ENCODE assay signal across 20 cellular contexts in genomic region chr7:107080099-107080505, GRCh38. TPM values are rescaled to one million over a fixed set of nuclear protein-coding genes. Genes with fewer than 3 reads are reported as not detected.
DNase-seq lines count a peak whose midpoint lies in the region; ATAC-seq and TF ChIP-seq lines count a peak whose summit lies in the region.
"Had no signal": no experiment of that assay in that cellular context is flagged by ENCODE, and none has a peak within 500 bp of the region (broad histone marks: within the 10 kb centered on the region; RNA-seq: fewer than 3 reads in every experiment).

No MANE protein-coding gene starts in this region.

- H3K27me3 Mint-ChIP-seq in H9 (ENCODE audit: low read depth): no peaks in the 10 kb centered on the region
- H3K27me3 Mint-ChIP-seq in Calu3 (ENCODE audit: unreplicated experiment): no peaks in the 10 kb centered on the region

- no peak overlapping the region for H4K12ac ChIP-seq in trophoblast cell (ENCODE audit: low read depth, low read length)

- no peak for DNase-seq in H9
- DNase-seq in NCI-H226: peak; percentile 7
- peak; percentile 36 for DNase-seq in astrocyte of the spinal cord (ENCODE audit: low read depth, low spot score)
- no peak for DNase-seq in trophoblast cell
- no peak for DNase-seq in stimulated activated naive CD4-positive, alpha-beta T cell treated with Interleukin-2 at 50 U/mL for 16 hours (lab: John Stamatoyannopoulos, UW)
- DNase-seq in mesenchymal stem cell: no peak
- no peak for DNase-seq in Calu3
- DNase-seq: ACHN, AML-193, DMS79 treated with DMSO at 0.1 percent for 48 hours, H7, NCI-H1105 treated with DMSO at 0.1 percent for 48 hours, NCI-H1694 treated with DMSO at 0.1 percent for 48 hours, NCI-H510A treated with DMSO at 0.1 percent for 48 hours, NCI-H774, SW 1271 had no signal

- no peaks in the 10 kb centered on the region for H3K27me3 ChIP-seq in H9 (ENCODE audit: insufficient read depth, low read length)
- no peaks in the 10 kb centered on the region for H3K27me3 ChIP-seq in trophoblast cell (ENCODE audit: insufficient read depth, low read length)
- H3K27me3 ChIP-seq in mesenchymal stem cell (ENCODE audit: control insufficient read depth in 1 of 2, insufficient read depth in 1 of 2, low read length in 2 of 2): no peaks in the 10 kb centered on the region

- no peak overlapping the region for H2BK12ac ChIP-seq in H9 (ENCODE audit: insufficient read length, low read depth, low read length)
- H2BK12ac ChIP-seq in trophoblast cell (ENCODE audit: low read length): peak overlapping the region; percentile 30
- peak overlapping the region in 1 of 2 experiments; percentile 34 for H2BK12ac ChIP-seq in mesenchymal stem cell (ENCODE audit: low read length in 2 of 2)

- H2BK120ac ChIP-seq in H9 (ENCODE audit: low read depth, low read length, poor library complexity, severe bottlenecking) (no peak overlapping the region), trophoblast cell (ENCODE audit: insufficient read depth, low read length, poor library complexity) (no peak overlapping the region), mesenchymal stem cell (ENCODE audit: low read depth, low read length) (no peak overlapping the region)

- H3K4me3 Mint-ChIP-seq in H9 (no peak overlapping the region), Calu3 (ENCODE audit: low read depth, unreplicated experiment) (no peak overlapping the region)

- no peak for ATAC-seq in HG03196 (IDR thresholded peaks at IDR 0.05; ENCODE audit: unreplicated experiment)
- ATAC-seq: Panc1 had no signal

- no peak overlapping the region for H3K18ac ChIP-seq in H9 (ENCODE audit: insufficient read length, low read depth, low read length)
- no peak overlapping the region for H3K18ac ChIP-seq in trophoblast cell (ENCODE audit: low read length)
- H3K18ac ChIP-seq in mesenchymal stem cell (ENCODE audit: low read depth in 1 of 2, low read length in 2 of 2): peak overlapping the region in 1 of 2 experiments; percentile 14

- H4K20me1 ChIP-seq in H9 (ENCODE audit: control insufficient read depth, insufficient read depth, insufficient read length): no peaks in the 10 kb centered on the region

- H3K9me3 ChIP-seq in H9 (ENCODE audit: control insufficient read depth, low read depth, low read length): no peaks in the 10 kb centered on the region
- H3K9me3 ChIP-seq in trophoblast cell (ENCODE audit: insufficient read depth, low read depth, low read length): no peaks in the 10 kb centered on the region
- H3K9me3 ChIP-seq in mesenchymal stem cell (ENCODE audit: control insufficient read depth, low read length): no peaks in the 10 kb centered on the region
- H3K9me3 ChIP-seq: SJSA1 had no signal

- no peaks in the 10 kb centered on the region for H3K23me2 ChIP-seq in H9 (ENCODE audit: insufficient read length, low read depth, low read length, poor library complexity, severe bottlenecking)

- H3K23ac ChIP-seq in H9 (ENCODE audit: insufficient read length, low read depth, low read length): no peak overlapping the region
- H3K23ac ChIP-seq in trophoblast cell (ENCODE audit: low read length): no peak overlapping the region
- no peak overlapping the region for H3K23ac ChIP-seq in mesenchymal stem cell (ENCODE audit: low read length in 2 of 2)

- no peak overlapping the region for H2AFZ ChIP-seq in H9 (ENCODE audit: low read length)
- no peak overlapping the region for H2AFZ ChIP-seq in trophoblast cell (ENCODE audit: insufficient read depth, low read length, poor library complexity)
- H2AFZ ChIP-seq in mesenchymal stem cell (ENCODE audit: low read depth, low read length): no peak overlapping the region

- H3K79me1 ChIP-seq in H9 (ENCODE audit: insufficient read depth, low read depth, low read length, poor library complexity, severe bottlenecking): no peaks in the 10 kb centered on the region
- peaks cover 2% of the 10 kb centered on the region for H3K79me1 ChIP-seq in trophoblast cell (ENCODE audit: low read length)
- H3K79me1 ChIP-seq in mesenchymal stem cell (replicated peaks; ENCODE audit: low read length, poor library complexity, severe bottlenecking): no peaks in the 10 kb centered on the region

- TF ChIP-seq CTCF in H9 (conservative IDR thresholded peaks at IDR 0.05): no peak
- no peak for TF ChIP-seq CTCF in astrocyte of the spinal cord (IDR thresholded peaks at IDR 0.05; ENCODE audit: low read depth, low read length)
- TF ChIP-seq CTCF in Calu3 (IDR thresholded peaks at IDR 0.05; ENCODE audit: unreplicated experiment): no peak

- H3T11ph ChIP-seq in H9 (ENCODE audit: low read length): no peak overlapping the region

- H3K27ac ChIP-seq in H9 (ENCODE audit: insufficient read length, low read depth, low read length): no peak overlapping the region
- no peak overlapping the region for H3K27ac ChIP-seq in trophoblast cell (ENCODE audit: low read depth, low read length)
- no peak overlapping the region for H3K27ac ChIP-seq in mesenchymal stem cell (ENCODE audit: low read length, poor library complexity, severe bottlenecking)
- H3K27ac ChIP-seq: C4-2B, SJSA1 had no signal

- H3K4me2 ChIP-seq in H9 (ENCODE audit: insufficient read depth, insufficient read length, low read length) (no peak overlapping the region), trophoblast cell (ENCODE audit: low read length) (no peak overlapping the region), mesenchymal stem cell (ENCODE audit: low read length, poor library complexity, severe bottlenecking) (no peak overlapping the region)

- H3K36me3 ChIP-seq in trophoblast cell (ENCODE audit: control insufficient read depth in 1 of 2, insufficient read depth in 2 of 2, low read length in 2 of 2): no peaks in the 10 kb centered on the region
- H3K36me3 ChIP-seq in mesenchymal stem cell (ENCODE audit: control insufficient read depth in 1 of 2, insufficient read depth in 2 of 2, low read depth in 1 of 2, low read length in 2 of 2): no peaks in the 10 kb centered on the region
- H3K36me3 ChIP-seq: SJSA1 had no signal

- intact Hi-C loops in Calu3 (cut with micrococcal nuclease; ENCODE audit: unreplicated experiment): no loop called here

- no peak overlapping the region for H3K56ac ChIP-seq in H9 (ENCODE audit: insufficient read length, low read depth, low read length)

- H4K91ac ChIP-seq in H9 (ENCODE audit: insufficient read length, low read depth, low read length): no peak overlapping the region
- H4K91ac ChIP-seq in trophoblast cell (ENCODE audit: low read depth, low read length): no peak overlapping the region
- H4K91ac ChIP-seq in mesenchymal stem cell (ENCODE audit: low read length): no peak overlapping the region

- no peak overlapping the region for H2BK15ac ChIP-seq in H9 (ENCODE audit: low read depth, low read length)
- H2BK15ac ChIP-seq in mesenchymal stem cell (ENCODE audit: low read depth, poor library complexity, severe bottlenecking): no peak overlapping the region

- no CpG with 5 or more reads among the region's 4 CpGs for WGBS in H9 (ENCODE audit: extremely low coverage, insufficient read length, low lambda C conversion rate)
- WGBS in trophoblast cell (ENCODE audit: extremely low coverage, insufficient coverage, insufficient read length): no CpG with 5 or more reads among the region's 4 CpGs
- WGBS in mesenchymal stem cell: 92% methylated on average over 4 of the region's 4 CpGs

- H2AK5ac ChIP-seq in H9 (ENCODE audit: insufficient read length, low read length) (no peak overlapping the region), trophoblast cell (ENCODE audit: low read length) (no peak overlapping the region), mesenchymal stem cell (ENCODE audit: low read length, severe bottlenecking) (no peak overlapping the region)

- CTCF ChIA-PET in Calu3 (lab: Charles Lee): no interaction called here

- no peak overlapping the region for H4K8ac ChIP-seq in H9 (replicated peaks; ENCODE audit: insufficient read length, low read depth, low read length)
- H4K8ac ChIP-seq in trophoblast cell (ENCODE audit: low read depth, low read length): no peak overlapping the region
- H4K8ac ChIP-seq in mesenchymal stem cell (ENCODE audit: low read length): no peak overlapping the region

- H3K4me1 Mint-ChIP-seq in H9: peaks cover 9 to 12% of the 10 kb centered on the region in 2 experiments
- no peaks in the 10 kb centered on the region for H3K4me1 Mint-ChIP-seq in Calu3 (ENCODE audit: low read depth, unreplicated experiment)

- H2BK20ac ChIP-seq in H9 (ENCODE audit: low read depth, low read length, poor library complexity, severe bottlenecking): no peak overlapping the region

- H3K9me3 Mint-ChIP-seq in H9 (no peaks in the 10 kb centered on the region), Calu3 (ENCODE audit: low read depth, unreplicated experiment) (no peaks in the 10 kb centered on the region)

- H3K4ac ChIP-seq in H9 (ENCODE audit: low read depth, low read length) (no peak overlapping the region), trophoblast cell (ENCODE audit: low read depth, low read length) (no peak overlapping the region), mesenchymal stem cell (ENCODE audit: low read depth in 1 of 2, low read length in 2 of 2) (no peak overlapping the region)

- H3K9ac ChIP-seq in H9 (ENCODE audit: extremely low read depth, insufficient read length, low read length) (no peak overlapping the region), trophoblast cell (ENCODE audit: low read length) (no peak overlapping the region), mesenchymal stem cell (ENCODE audit: low read length) (no peak overlapping the region)

- H3K14ac ChIP-seq in H9 (ENCODE audit: insufficient read depth, low read length) (no peak overlapping the region), trophoblast cell (ENCODE audit: low read length) (no peak overlapping the region), mesenchymal stem cell (ENCODE audit: low read length in 2 of 2) (no peak overlapping the region)

- no peak overlapping the region for H4K5ac ChIP-seq in H9 (ENCODE audit: insufficient read length, low read depth, low read length)

- H2BK5ac ChIP-seq in H9 (ENCODE audit: insufficient read length, low read length): no peak overlapping the region
- H2BK5ac ChIP-seq in trophoblast cell (ENCODE audit: low read depth, low read length, poor library complexity): no peak overlapping the region
- no peak overlapping the region for H2BK5ac ChIP-seq in mesenchymal stem cell (ENCODE audit: low read depth, low read length, poor library complexity, severe bottlenecking)

- no peaks in the 10 kb centered on the region for H3K4me1 ChIP-seq in H9 (ENCODE audit: insufficient read depth, low read length)
- peaks cover 4 to 5% of the 10 kb centered on the region in 2 experiments for H3K4me1 ChIP-seq in trophoblast cell (ENCODE audit: control insufficient read depth in 1 of 2, insufficient read depth in 2 of 2, low read length in 2 of 2)
- no peaks in the 10 kb centered on the region for H3K4me1 ChIP-seq in mesenchymal stem cell (ENCODE audit: control insufficient read depth, insufficient read depth, low read depth, low read length)
- H3K4me1 ChIP-seq: SJSA1 had no signal

- in situ Hi-C loops in astrocyte of the spinal cord (cut with HindIII; ENCODE audit: low sequenced_read_pairs): no loop called here

- H3K36me3 Mint-ChIP-seq in H9 (ENCODE audit: insufficient read depth in 1 of 3, low read depth in 3 of 3) (no peaks in the 10 kb centered on the region), Calu3 (ENCODE audit: insufficient read depth, unreplicated experiment) (no peaks in the 10 kb centered on the region)

- H3K27ac Mint-ChIP-seq in H9 (peak overlapping the region in 2 of 3 experiments; percentile 6 to 20; a peak in 3 of 7 replicates), Calu3 (ENCODE audit: unreplicated experiment) (no peak overlapping the region)

- BruUV-seq in Calu3 (replicated peaks; lab: Mats Ljungman, UMichigan): no TSS peak

- H3K79me2 ChIP-seq in H9 (ENCODE audit: insufficient read depth, low read length) (no peaks in the 10 kb centered on the region), trophoblast cell (ENCODE audit: control insufficient read depth, insufficient read depth, low read length, poor library complexity) (no peaks in the 10 kb centered on the region)

- H3K4me3 ChIP-seq in astrocyte of the spinal cord (ENCODE audit: low read depth, low read length): no peak overlapping the region
- H3K4me3 ChIP-seq in trophoblast cell (ENCODE audit: low read depth, low read length): no peak overlapping the region
- H3K4me3 ChIP-seq in mesenchymal stem cell (ENCODE audit: insufficient read depth in 1 of 2, low read depth in 1 of 2, low read length in 2 of 2): no peak overlapping the region
- H3K4me3 ChIP-seq: SJSA1 had no signal

RNA-seq across cellular contexts. Expression of gene PRKAR2B, which starts 35.6 kb away (rescaled TPM):
- total RNA-seq in H9 (2021) (15.2 and 16.6 TPM in 2 replicates), Calu3 (2022) (1.5 and 3.1 TPM in 2 replicates)
- 9.0 and 9.1 TPM in 2 replicates for polyA plus RNA-seq in trophoblast cell (2013)
- 37.8 TPM for polyA plus RNA-seq in mesenchymal stem cell (2013, experiment 1 of 2)
- 39.8 TPM for polyA plus RNA-seq in mesenchymal stem cell (2013, experiment 2 of 2)

Comparison
In these comparisons a context has a peak if more than half of its experiments do, and no peak if none do; other contexts are left out.
1. DNase-seq: peak in NCI-H226 (single experiment) and astrocyte of the spinal cord (single experiment); none in H9 (single experiment), trophoblast cell (0 of 2), stimulated activated naive CD4-positive, alpha-beta T cell treated with Interleukin-2 at 50 U/mL for 16 hours (single experiment), mesenchymal stem cell (single experiment) and Calu3 (single experiment).